Comparison of ENCODE assay signal across 18 cellular contexts in genomic region chr12:132723764-132724140, GRCh38. TPM values are rescaled to one million over a fixed set of nuclear protein-coding genes. Genes with fewer than 3 reads are reported as not detected.
DNase-seq lines count a peak whose midpoint lies in the region; ATAC-seq and TF ChIP-seq lines count a peak whose summit lies in the region.
"Had no signal": no experiment of that assay in that cellular context is flagged by ENCODE, and none has a peak within 500 bp of the region (broad histone marks: within the 10 kb centered on the region; RNA-seq: fewer than 3 reads in every experiment).

No MANE protein-coding gene starts in this region.

- CTCF ChIA-PET in AG04449 (lab: Yijun Ruan, JAX): no interaction called here

- no peak overlapping the region for H3K9ac ChIP-seq in adipocyte (ENCODE audit: low read length)

- H3K9me3 Mint-ChIP-seq in glutamatergic neuron (ENCODE audit: unreplicated experiment): peaks cover 3% of the 10 kb centered on the region
- H3K9me3 Mint-ChIP-seq: activated T-cell treated with anti-CD3 and anti-CD28 coated beads, Interleukin-2, amount 50 U/mL, for 4 hours had no signal

- no peak overlapping the region for H3K4me3 ChIP-seq in AG04449 (ENCODE audit: low read depth, low read length)
- no peak overlapping the region for H3K4me3 ChIP-seq in adipocyte (ENCODE audit: low read length)
- H3K4me3 ChIP-seq: left ventricle myocardium inferior, pancreas had no signal

- TF ChIP-seq CTCF in AG04449 (IDR thresholded peaks at IDR 0.05; ENCODE audit: insufficient read depth, low read length, missing control alignments) (no peak), glutamatergic neuron (IDR thresholded peaks at IDR 0.05; ENCODE audit: partially characterized antibody, unreplicated experiment) (no peak)

- H3K4me1 ChIP-seq in adipocyte (ENCODE audit: control insufficient read depth, insufficient read depth, low read length): no peaks in the 10 kb centered on the region
- H3K4me1 ChIP-seq: pancreas had no signal

- POLR2A ChIA-PET in AG04449 (lab: Yijun Ruan, JAX): no interaction called here

- no peaks in the 10 kb centered on the region for H3K27me3 ChIP-seq in adipocyte (replicated peaks; ENCODE audit: control insufficient read depth, insufficient read depth, low read length)
- H3K27me3 ChIP-seq: pancreas had no signal

- DNase-seq in AG04449 (ENCODE audit: low read depth, low spot score) (peak; percentile 9), EL (peak; percentile 48), adipocyte (ENCODE audit: low read depth) (peak; percentile 5), glutamatergic neuron (no peak), NCI-H524 (lab: John Stamatoyannopoulos, UW) (no peak)
- DNase-seq: activated T-cell treated with anti-CD3 and anti-CD28 coated beads, Interleukin-2, amount 50 U/mL, for 4 hours; amniotic stem cell; GOT3; Karpas-422; NCI-H1105; NCI-H2171 treated with DMSO at 0.1 percent for 48 hours; RPMI8226; stimulated activated CD4-positive, alpha-beta T cell treated with anti-CD3 and anti-CD28 coated beads, Interleukin-2, amount 100 ng/mL, for 48 hours; SW 1271 had no signal

- H3K36me3 Mint-ChIP-seq in glutamatergic neuron (ENCODE audit: unreplicated experiment): peaks cover 9% of the 10 kb centered on the region

- peaks cover 7% of the 10 kb centered on the region for H3K27me3 Mint-ChIP-seq in glutamatergic neuron (ENCODE audit: unreplicated experiment)

- H3K27ac Mint-ChIP-seq in glutamatergic neuron (ENCODE audit: unreplicated experiment): peak overlapping the region; percentile 55

- H3K9me3 ChIP-seq in adipocyte (ENCODE audit: control insufficient read depth, low read length): no peaks in the 10 kb centered on the region
- H3K9me3 ChIP-seq: left ventricle myocardium inferior, pancreas had no signal

- ATAC-seq in HG03139 (IDR thresholded peaks at IDR 0.05; ENCODE audit: unreplicated experiment): no peak
- no peak for ATAC-seq in HG03442 (IDR thresholded peaks at IDR 0.05; ENCODE audit: unreplicated experiment)
- ATAC-seq: activated T-cell treated with anti-CD3 and anti-CD28 coated beads, Interleukin-2, amount 50 U/mL, for 4 hours; pancreas had no signal

- H3K4me3 Mint-ChIP-seq in glutamatergic neuron (ENCODE audit: unreplicated experiment): no peak overlapping the region
- H3K4me3 Mint-ChIP-seq: activated T-cell treated with anti-CD3 and anti-CD28 coated beads, Interleukin-2, amount 50 U/mL, for 4 hours had no signal

- peaks cover 15% of the 10 kb centered on the region for H3K4me1 Mint-ChIP-seq in glutamatergic neuron (ENCODE audit: low read depth, unreplicated experiment)

- H3K36me3 ChIP-seq in adipocyte (ENCODE audit: control insufficient read depth, insufficient read depth, low read length, severe bottlenecking): peaks cover 87% of the 10 kb centered on the region

RNA-seq across cellular contexts. Expression of gene PGAM5, which starts 13.1 kb away (rescaled TPM):
- total RNA-seq in glutamatergic neuron (ENCODE audit: unreplicated experiment): 29.1 TPM

RNA-seq across cellular contexts. Expression of gene PXMP2, which starts 36.4 kb away (rescaled TPM):
- 9.8 TPM for total RNA-seq in glutamatergic neuron (ENCODE audit: unreplicated experiment)

RNA-seq across cellular contexts. Expression of gene POLE, which starts 36.6 kb away (rescaled TPM):
- total RNA-seq in glutamatergic neuron (ENCODE audit: unreplicated experiment): 38.6 TPM

RNA-seq across cellular contexts. Expression of gene ANKLE2, which starts 37.9 kb away (rescaled TPM):
- 105 TPM for total RNA-seq in glutamatergic neuron (ENCODE audit: unreplicated experiment)

Comparison
In these comparisons a context has a peak if more than half of its experiments do, and no peak if none do; other contexts are left out.
1. DNase-seq: peak in AG04449 (single experiment), EL (single experiment) and adipocyte (single experiment); none in glutamatergic neuron (single experiment) and NCI-H524 (0 of 2).